Comparison of ENCODE assay signal across 15 cellular contexts in genomic region chr17:393806-394717, GRCh38. TPM values are rescaled to one million over a fixed set of nuclear protein-coding genes. Genes with fewer than 3 reads are reported as not detected.
A peak's percentile ranks its signal among the peaks of the same experiment; 100 is the strongest.
DNase-seq lines count a peak whose midpoint lies in the region; ATAC-seq, FAIRE-seq and TF ChIP-seq lines count a peak whose summit lies in the region.
"Had no signal": no experiment of that assay in that cellular context is flagged by ENCODE, and none has a peak within 500 bp of the region (broad histone marks: within the 10 kb centered on the region; RNA-seq: fewer than 3 reads in every experiment).

No MANE protein-coding gene starts in this region.

- H3K27ac ChIP-seq in neutrophil (peak overlapping the region; percentile 52), uterus (no peak overlapping the region)
- H3K27ac ChIP-seq: body of pancreas, transverse colon had no signal

- H3K4me1 ChIP-seq in neutrophil (ENCODE audit: control insufficient read depth in 1 of 2, insufficient read depth in 1 of 2, low read depth in 1 of 2, low read length in 1 of 2) (peaks cover 23 to 25% of the 10 kb centered on the region in 2 experiments), uterus (no peaks in the 10 kb centered on the region)
- H3K4me1 ChIP-seq: transverse colon had no signal

- intact Hi-C loops in uterus (cut with DNase I; ENCODE audit: low total_unique reads), result no loop called here

- TF ChIP-seq CTCF in epithelial cell of esophagus (IDR thresholded peaks at IDR 0.05; ENCODE audit: insufficient read depth, low read depth, low read length, missing control alignments), result no peak
- no peak for TF ChIP-seq CTCF in neutrophil (IDR thresholded peaks at IDR 0.05)
- TF ChIP-seq CTCF in uterus (IDR thresholded peaks at IDR 0.05), result no peak

- H3K9me3 ChIP-seq in neutrophil (no peaks in the 10 kb centered on the region), MG63 (no peaks in the 10 kb centered on the region), uterus (no peaks in the 10 kb centered on the region)
- H3K9me3 ChIP-seq: body of pancreas, Peyer's patch, transverse colon had no signal

- no peak for TF ChIP-seq POLR2A in GM12891 (IDR thresholded peaks at IDR 0.05; ENCODE audit: low read depth, low read length)
- TF ChIP-seq POLR2A in uterus (IDR thresholded peaks at IDR 0.05), result no peak

- peak; percentile 63 for FAIRE-seq in GM12891 (lab: Jason Lieb, UNC)

- ATAC-seq in GM21423 (IDR thresholded peaks at IDR 0.05; ENCODE audit: unreplicated experiment) (no peak), HG02885 (IDR thresholded peaks at IDR 0.05; ENCODE audit: poor library complexity, unreplicated experiment) (no peak)
- ATAC-seq: body of pancreas had no signal

- H3K27me3 ChIP-seq in neutrophil, result no peaks in the 10 kb centered on the region
- H3K27me3 ChIP-seq in MG63, result no peaks in the 10 kb centered on the region
- H3K27me3 ChIP-seq in uterus, result no peaks in the 10 kb centered on the region
- H3K27me3 ChIP-seq: body of pancreas, Peyer's patch, transverse colon had no signal

- H3K4me3 ChIP-seq in epithelial cell of esophagus (ENCODE audit: low read length) (no peak overlapping the region), neutrophil (ENCODE audit: low read depth in 1 of 2, low read length in 1 of 2) (no peak overlapping the region), MG63 (no peak overlapping the region), uterus (no peak overlapping the region)
- H3K4me3 ChIP-seq: body of pancreas, Peyer's patch, transverse colon had no signal

- H3K36me3 ChIP-seq in neutrophil (peaks cover 19% of the 10 kb centered on the region), MG63 (no peaks in the 10 kb centered on the region), uterus (no peaks in the 10 kb centered on the region)
- H3K36me3 ChIP-seq: Peyer's patch, transverse colon had no signal

- DNase-seq in CD1c-positive myeloid dendritic cell (ENCODE audit: extremely low spot score) (peak; percentile 82), GM12891 (ENCODE audit: insufficient read length, low spot score) (no peak), epithelial cell of esophagus (ENCODE audit: low read depth) (peak; percentile 26), MG63 (no peak), uterus (no peak)
- DNase-seq: activated effector memory CD4-positive, alpha-beta T cell treated with Interleukin-2 at 50 U/mL for 16 hours; body of pancreas; NCI-H2107; NCI-H524 treated with DMSO at 0.1 percent for 48 hours; stimulated activated naive CD4-positive, alpha-beta T cell; transverse colon had no signal

TF ChIP-seq in GM12891, 5 proteins besides CTCF, POLR2A, EP300 and RAD21:
- TF ChIP-seq SPI1 (IDR thresholded peaks at IDR 0.05; ENCODE audit: low read depth, low read length) (no peak), TAF1 (IDR thresholded peaks at IDR 0.05; ENCODE audit: low read depth, low read length) (no peak), POU2F2 (IDR thresholded peaks at IDR 0.05; ENCODE audit: low read depth, low read length) (no peak), PAX5 (IDR thresholded peaks at IDR 0.05; ENCODE audit: insufficient read depth, low read length, severe bottlenecking) (no peak), POLR2AphosphoS5 (IDR thresholded peaks at IDR 0.05; ENCODE audit: low read depth, low read length) (no peak)

RNA-seq across cellular contexts. Expression of gene RPH3AL, which starts 41.5 kb away (rescaled TPM):
- polyA plus RNA-seq in GM12891 (2012; ENCODE audit: low read depth, missing spikeins), result 0.30 TPM
- total RNA-seq in MG63 (2014; rRNA removed; shearing (Covaris generic); ENCODE audit: low replicate concordance), result 0.64 and 2.3 TPM in 2 replicates
- 10 to 100 TPM in 3 of 4 donors, 1 to 10 TPM in 1; 9.9 to 44.7 (median 21.5) TPM for total RNA-seq in uterus

RNA-seq across cellular contexts. Expression of gene RFLNB, which starts 51.7 kb away (rescaled TPM):
- polyA plus RNA-seq in GM12891 (2012; ENCODE audit: low read depth, missing spikeins), result 2.6 TPM
- total RNA-seq in MG63 (2014; rRNA removed; shearing (Covaris generic); ENCODE audit: low replicate concordance), result 3.5 and 6.5 TPM in 2 replicates
- total RNA-seq in uterus, result 10 to 100 TPM in 3 of 4 donors, 1 to 10 TPM in 1; 3.3 to 38.0 (median 18.4) TPM

Comparison
In these comparisons a context has a peak if more than half of its experiments do, and no peak if none do; other contexts are left out.
1. DNase-seq: peak in CD1c-positive myeloid dendritic cell (single experiment) and epithelial cell of esophagus (single experiment); none in GM12891 (single experiment), MG63 (single experiment) and uterus (0 of 2).